ENCODE assay signal across 26 cellular contexts in genomic region chr7:22996470-22996869, GRCh38. TPM values are rescaled to one million over a fixed set of nuclear protein-coding genes. Genes with fewer than 3 reads are reported as not detected.
DNase-seq lines count a peak whose midpoint lies in the region; ATAC-seq, FAIRE-seq and TF ChIP-seq lines count a peak whose summit lies in the region.
"Had no signal": no experiment of that assay in that cellular context is flagged by ENCODE, and none has a peak within 500 bp of the region (broad histone marks: within the 10 kb centered on the region; RNA-seq: fewer than 3 reads in every experiment).

No MANE protein-coding gene starts in this region.

- H3K27ac ChIP-seq in GM12878 (ENCODE audit: control insufficient read depth, insufficient read depth) = no peak overlapping the region
- H3K27ac ChIP-seq: ascending aorta, colonic mucosa, psoas muscle, testis had no signal

- intact Hi-C loops in GM12878 (cut with micrococcal nuclease; ENCODE audit: unreplicated experiment) = no loop called here

- SMC1A ChIA-PET in GM12878 (lab: Charles Lee; ENCODE audit: uncharacterized antibody, unreplicated experiment) = interaction anchor here (0.7 to 7.3 kb wide), 14 partner anchors 9 to 140 kb away, joined by 3 to 60 read pairs (median 4); no protein-coding TSS in a partner anchor

- TF ChIP-seq CTCF in GM12878 (IDR thresholded peaks at IDR 0.05 in 2 of 3, conservative IDR thresholded peaks at IDR 0.05 in 1 of 3; ENCODE audit: control insufficient read depth in 2 of 3, extremely low read depth in 1 of 3, insufficient read depth in 1 of 3, low read depth in 3 of 3, low read length in 3 of 3) = no peak

- H3K4me1 Mint-ChIP-seq in activated T-cell treated with anti-CD3 and anti-CD28 coated beads, Interleukin-2, amount 50 U/mL, for 72 hours (ENCODE audit: low read depth) = peaks cover 47% of the 10 kb centered on the region
- H3K4me1 Mint-ChIP-seq in activated T-cell treated with anti-CD3 and anti-CD28 coated beads, Interleukin-2, amount 50 U/mL, for 4 hours (ENCODE audit: low read depth) = peaks cover 40% of the 10 kb centered on the region
- peaks cover 38% of the 10 kb centered on the region for H3K4me1 Mint-ChIP-seq in stimulated activated naive CD8-positive, alpha-beta T cell treated with anti-CD3 and anti-CD28 coated beads, Interleukin-15, amount 100 ng/mL, for 72 hours
- H3K4me1 Mint-ChIP-seq: nephron had no signal

- H3K9me3 Mint-ChIP-seq in activated T-cell treated with anti-CD3 and anti-CD28 coated beads, Interleukin-2, amount 50 U/mL, for 72 hours = peaks cover 0 to 2% of the 10 kb centered on the region in 2 donors
- H3K9me3 Mint-ChIP-seq in activated T-cell treated with anti-CD3 and anti-CD28 coated beads, Interleukin-2, amount 50 U/mL, for 4 hours = no peaks in the 10 kb centered on the region
- H3K9me3 Mint-ChIP-seq in stimulated activated naive CD8-positive, alpha-beta T cell treated with anti-CD3 and anti-CD28 coated beads, Interleukin-15, amount 100 ng/mL, for 72 hours = no peaks in the 10 kb centered on the region
- H3K9me3 Mint-ChIP-seq: activated CD4-positive, alpha-beta memory T cell treated with anti-CD3 and anti-CD28 coated beads for 36 hours; activated naive CD4-positive, alpha-beta T cell treated with anti-CD3 and anti-CD28 coated beads, Interleukin-2, amount 50 U/mL, for 72 hours; CD4-positive, alpha-beta memory T cell; immature natural killer cell; nephron had no signal

- RAD21 ChIA-PET in GM12878 (lab: Charles Lee; ENCODE audit: unreplicated experiment) = interaction anchor here (0.6 to 5.4 kb wide), 6 partner anchors 8 to 1546 kb away, joined by 3 to 38 read pairs (median 6); no protein-coding TSS in a partner anchor

- in situ Hi-C loops in GM12878 (cut with MboI) = no loop called here

- ATAC-seq in activated T-cell treated with anti-CD3 and anti-CD28 coated beads, Interleukin-2, amount 50 U/mL, for 72 hours (replicated peaks in 1 of 2) = peak; percentile 48 to 61
- no peak for ATAC-seq in activated T-cell treated with anti-CD3 and anti-CD28 coated beads, Interleukin-2, amount 50 U/mL, for 4 hours
- ATAC-seq in GM12878 = peak; percentile 37
- peak; percentile 49 for ATAC-seq in stimulated activated naive CD8-positive, alpha-beta T cell treated with anti-CD3 and anti-CD28 coated beads, Interleukin-15, amount 100 ng/mL, for 72 hours
- ATAC-seq in HG03342 (IDR thresholded peaks at IDR 0.05; ENCODE audit: unreplicated experiment) = no peak
- ATAC-seq: left colon, psoas muscle had no signal

- 100% methylated on average over 1 of the region's 1 CpG for WGBS in GM12878 (ENCODE audit: insufficient coverage, insufficient replicate concordance, low lambda C conversion rate, missing lambda C conversion rate)

- no peak for DNase-seq in activated T-cell treated with anti-CD3 and anti-CD28 coated beads, Interleukin-2, amount 50 U/mL, for 72 hours
- DNase-seq in activated T-cell treated with anti-CD3 and anti-CD28 coated beads, Interleukin-2, amount 50 U/mL, for 4 hours = no peak
- DNase-seq in LHCN-M2 (ENCODE audit: low read depth) (peak; percentile 49), GM12878 (ENCODE audit: low read depth, low spot score) (no peak), DMS79 (lab: John Stamatoyannopoulos, UW) (no peak), GM03348 (ENCODE audit: low spot score) (no peak)
- DNase-seq in stimulated activated naive CD8-positive, alpha-beta T cell treated with anti-CD3 and anti-CD28 coated beads, Interleukin-15, amount 100 ng/mL, for 72 hours = no peak
- DNase-seq: activated CD4-positive, alpha-beta memory T cell treated with anti-CD3 and anti-CD28 coated beads for 36 hours; activated CD8-positive, alpha-beta memory T cell treated with anti-CD3 and anti-CD28 coated beads, Interleukin-2, amount 50 U/mL, for 48 hours; CD4-positive, alpha-beta memory T cell; colonic mucosa; effector CD8-positive, alpha-beta T cell; immature natural killer cell; left colon; MG63; NCI-H1105; NCI-H1930; NCI-H510A treated with DMSO at 0.1 percent for 48 hours; psoas muscle; stimulated activated naive CD4-positive, alpha-beta T cell treated with Interleukin-2 at 50 U/mL for 16 hours; testis had no signal

- no peak for TF ChIP-seq RAD21 in GM12878 (IDR thresholded peaks at IDR 0.05; ENCODE audit: insufficient read depth, low read depth, low read length)

- no peaks in the 10 kb centered on the region for H3K36me3 Mint-ChIP-seq in activated T-cell treated with anti-CD3 and anti-CD28 coated beads, Interleukin-2, amount 50 U/mL, for 72 hours (ENCODE audit: insufficient read depth in 2 of 2)
- H3K36me3 Mint-ChIP-seq in activated T-cell treated with anti-CD3 and anti-CD28 coated beads, Interleukin-2, amount 50 U/mL, for 4 hours (ENCODE audit: insufficient read depth) = peaks cover 4% of the 10 kb centered on the region
- H3K36me3 Mint-ChIP-seq: immature natural killer cell had no signal

- no peak for FAIRE-seq in GM12878 (lab: Jason Lieb, UNC)
- FAIRE-seq: H54 had no signal

- no peak overlapping the region for H3K4me2 ChIP-seq in GM12878 (ENCODE audit: control insufficient read depth, insufficient read depth)

- TF ChIP-seq EP300 in GM12878 (IDR thresholded peaks at IDR 0.05; ENCODE audit: borderline replicate concordance in 1 of 2, control insufficient read depth in 1 of 2, low read depth in 2 of 2, low read length in 2 of 2) = no peak

- peak overlapping the region; percentile 29 for H3K27ac Mint-ChIP-seq in activated T-cell treated with anti-CD3 and anti-CD28 coated beads, Interleukin-2, amount 50 U/mL, for 72 hours
- H3K27ac Mint-ChIP-seq in stimulated activated naive CD8-positive, alpha-beta T cell treated with anti-CD3 and anti-CD28 coated beads, Interleukin-15, amount 100 ng/mL, for 72 hours = no peak overlapping the region
- H3K27ac Mint-ChIP-seq: activated CD4-positive, alpha-beta memory T cell treated with anti-CD3 and anti-CD28 coated beads for 36 hours; activated naive CD4-positive, alpha-beta T cell treated with anti-CD3 and anti-CD28 coated beads, Interleukin-2, amount 50 U/mL, for 72 hours; CD4-positive, alpha-beta memory T cell; immature natural killer cell; nephron had no signal

- H2AFZ ChIP-seq in GM12878 (ENCODE audit: control insufficient read depth, low read depth, low read length) = no peak overlapping the region

- CTCF ChIA-PET in GM12878 (lab: Yijun Ruan, JAX) = interaction anchor here (0.9 to 1.4 kb wide), 3 partner anchors 14 to 28 kb away, joined by 3 to 5 read pairs (median 3); no protein-coding TSS in a partner anchor

- no peaks in the 10 kb centered on the region for H4K20me1 ChIP-seq in GM12878 (ENCODE audit: control insufficient read depth, insufficient read depth)

- H3K4me3 Mint-ChIP-seq in activated T-cell treated with anti-CD3 and anti-CD28 coated beads, Interleukin-2, amount 50 U/mL, for 72 hours = no peak overlapping the region
- no peak overlapping the region for H3K4me3 Mint-ChIP-seq in activated T-cell treated with anti-CD3 and anti-CD28 coated beads, Interleukin-2, amount 50 U/mL, for 4 hours
- H3K4me3 Mint-ChIP-seq in stimulated activated naive CD8-positive, alpha-beta T cell treated with anti-CD3 and anti-CD28 coated beads, Interleukin-15, amount 100 ng/mL, for 72 hours = no peak overlapping the region
- H3K4me3 Mint-ChIP-seq: activated CD4-positive, alpha-beta memory T cell treated with anti-CD3 and anti-CD28 coated beads for 36 hours; CD4-positive, alpha-beta memory T cell; immature natural killer cell; nephron had no signal

- no peak overlapping the region for H3K9ac ChIP-seq in GM12878 (ENCODE audit: control insufficient read depth, insufficient read depth, low read length)

- H3K4me1 ChIP-seq in GM12878 (ENCODE audit: control insufficient read depth, insufficient read depth, low read length) = peaks cover 37% of the 10 kb centered on the region
- H3K4me1 ChIP-seq: colonic mucosa, testis had no signal

- POLR2A ChIA-PET in GM12878 (lab: Charles Lee) = interaction anchor here (0.5 to 1.0 kb wide), 10 partner anchors 14 to 1057 kb away, joined by 3 to 7 read pairs (median 3); no protein-coding TSS in a partner anchor

- no peaks in the 10 kb centered on the region for H3K27me3 ChIP-seq in GM12878 (replicated peaks in 1 of 2; ENCODE audit: control insufficient read depth in 2 of 2, insufficient read depth in 2 of 2, low read length in 1 of 2)
- H3K27me3 ChIP-seq: ascending aorta, colonic mucosa, MG63, testis had no signal

- H3K9me3 ChIP-seq in GM12878 (replicated peaks; ENCODE audit: control insufficient read depth, insufficient read depth, low read length) = peaks cover 7% of the 10 kb centered on the region; the same call in 2 of the 3 replicates
- H3K9me3 ChIP-seq: ascending aorta, colonic mucosa, MG63, psoas muscle, testis had no signal

- no peak overlapping the region for H3K4me3 ChIP-seq in GM12878
- H3K4me3 ChIP-seq: ascending aorta, colonic mucosa, MG63, psoas muscle, testis had no signal

- peaks cover 85% of the 10 kb centered on the region for H3K79me2 ChIP-seq in GM12878 (ENCODE audit: control insufficient read depth, insufficient read depth, low read length)

- no peak for TF ChIP-seq POLR2A in GM12878 (IDR thresholded peaks at IDR 0.05; ENCODE audit: low read depth, low read length)

- H3K36me3 ChIP-seq in GM12878 (ENCODE audit: control insufficient read depth in 2 of 2, insufficient read depth in 2 of 2, low read length in 1 of 2) = no peaks in the 10 kb centered on the region
- H3K36me3 ChIP-seq: ascending aorta, colonic mucosa, MG63 had no signal

- H3K27me3 Mint-ChIP-seq in activated T-cell treated with anti-CD3 and anti-CD28 coated beads, Interleukin-2, amount 50 U/mL, for 72 hours (ENCODE audit: low read depth) = no peaks in the 10 kb centered on the region
- H3K27me3 Mint-ChIP-seq in activated T-cell treated with anti-CD3 and anti-CD28 coated beads, Interleukin-2, amount 50 U/mL, for 4 hours (ENCODE audit: low read depth) = no peaks in the 10 kb centered on the region
- no peaks in the 10 kb centered on the region for H3K27me3 Mint-ChIP-seq in stimulated activated naive CD8-positive, alpha-beta T cell treated with anti-CD3 and anti-CD28 coated beads, Interleukin-15, amount 100 ng/mL, for 72 hours
- H3K27me3 Mint-ChIP-seq: activated CD4-positive, alpha-beta memory T cell treated with anti-CD3 and anti-CD28 coated beads for 36 hours; CD4-positive, alpha-beta memory T cell had no signal

- no TSS peak for BruUV-seq in GM12878 (replicated peaks; lab: Mats Ljungman, UMichigan)

RNA-seq across cellular contexts. Expression of gene HYCC1, which starts 17.5 kb away (rescaled TPM):
- 10 to 100 TPM; 25.3 to 26.0 TPM for total RNA-seq in activated T-cell treated with anti-CD3 and anti-CD28 coated beads, Interleukin-2, amount 50 U/mL, for 72 hours
- 10 to 100 TPM; 21.4 to 23.9 (median 22.8) TPM for total RNA-seq in activated T-cell treated with anti-CD3 and anti-CD28 coated beads, Interleukin-2, amount 50 U/mL, for 4 hours
- total RNA-seq in LHCN-M2 (2014; rRNA removed) (209 and 221 TPM in 2 replicates), GM12878 (2014; rRNA removed) (24.2 and 25.1 TPM in 2 replicates), GM12878 (2014; rRNA removed; fragmentation: Illumina TruSeq; extraction: Trizol) (25.6 and 28.6 TPM in 2 replicates), GM12878 (2021) (45.7 and 47.3 TPM in 2 replicates)
- 28.1 TPM for polyA plus RNA-seq in LHCN-M2 (2012)
- 70.6 and 80.3 TPM in 2 replicates for total RNA-seq in GM12878 (2013; cell fraction: nucleolus; rRNA removed)
- polyA plus RNA-seq in GM12878 (2011; ENCODE audit: low read depth) = 6.7 TPM
- polyA plus RNA-seq in GM12878 (2011; rRNA removed) (37.7 and 63.4 TPM in 2 replicates), GM12878 (2014; fragmentation: Illumina TruSeq; extraction: Trizol) (34.0 and 40.5 TPM in 2 replicates), GM12878 (2014; fragmentation: Nextera tagmentation; extraction: Ambion mirVana) (1 to 10 TPM; 8.5 to 9.9 TPM), GM12878 (2014; rRNA removed) (22.1 and 24.8 TPM in 2 replicates), GM12878 (2016; fragmentation: Nextera tagmentation; extraction: Ambion mirVana) (10 to 100 TPM; 55.9 to 62.9 TPM)
- polyA plus RNA-seq in GM12878 (2011; cell fraction: cytosol; rRNA removed) = 18.6 and 25.1 TPM in 2 replicates
- polyA plus RNA-seq in GM12878 (2011; cell fraction: nucleus; rRNA removed) = 29.6 and 33.1 TPM in 2 replicates
- 15.8 and 17.4 TPM in 2 replicates for polyA plus RNA-seq in GM12878 (2012)
- 31.7 and 46.2 TPM in 2 replicates for polyA minus RNA-seq in GM12878 (2011; rRNA and poly(A)+ RNA removed)
- polyA minus RNA-seq in GM12878 (2011; cell fraction: cytosol; rRNA and poly(A)+ RNA removed) = 16.4 and 21.9 TPM in 2 replicates
- 32.6 and 46.3 TPM in 2 replicates for polyA minus RNA-seq in GM12878 (2011; cell fraction: nucleus; rRNA and poly(A)+ RNA removed)

Comparison
In these comparisons a context has a peak if more than half of its experiments do, and no peak if none do; other contexts are left out.
1. ATAC-seq: peak in activated T-cell treated with anti-CD3 and anti-CD28 coated beads, Interleukin-2, amount 50 U/mL, for 72 hours (2 of 2), GM12878 (single experiment) and stimulated activated naive CD8-positive, alpha-beta T cell treated with anti-CD3 and anti-CD28 coated beads, Interleukin-15, amount 100 ng/mL, for 72 hours (single experiment); none in activated T-cell treated with anti-CD3 and anti-CD28 coated beads, Interleukin-2, amount 50 U/mL, for 4 hours (0 of 2) and HG03342 (single experiment).